1 cellular context compared by ENCODE assay signal in the genomic region with DNA sequence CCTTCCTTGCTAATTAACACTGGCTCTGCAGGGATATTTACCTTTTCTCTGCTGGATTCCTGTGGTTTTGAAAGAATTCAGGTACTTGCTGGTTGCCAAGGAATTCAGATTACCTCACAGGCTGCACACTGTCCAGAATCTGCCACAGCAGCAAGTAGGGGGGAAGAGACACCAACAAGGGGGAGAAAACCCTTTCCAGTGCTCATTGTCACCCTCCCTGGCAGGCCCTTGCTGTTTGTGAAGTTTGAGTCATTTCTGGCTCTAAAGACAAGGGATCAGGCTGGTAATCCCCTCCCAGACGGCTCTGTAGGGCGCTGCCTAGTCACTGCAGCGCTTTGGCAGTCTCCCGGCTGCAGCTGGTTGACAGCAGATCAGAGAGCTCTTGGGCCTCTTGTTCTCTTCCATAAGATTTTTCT.
TF ChIP-seq lines count a peak whose summit lies in the region.

No MANE protein-coding gene starts in this region.

TF ChIP-seq in HepG2, 621 proteins besides CTCF, POLR2A, EP300 and RAD21 (continues in another document):
- 0 out of 2 replicates have a peak, but pooled peaks have one; percentile 23 for TF ChIP-seq RERE (CRISPR knock-in tag; IDR thresholded peaks at IDR 0.05; ENCODE audit: low read depth)
- TF ChIP-seq ZNF607 (CRISPR knock-in tag; IDR thresholded peaks at IDR 0.05; ENCODE audit: borderline replicate concordance), result no peak
- peak; percentile 82 for TF ChIP-seq ZNF691 (CRISPR knock-in tag; IDR thresholded peaks at IDR 0.05; ENCODE audit: borderline replicate concordance, low read depth)
- 0 out of 2 replicates have a peak, but pooled peaks have one; percentile 33 for TF ChIP-seq PITX1 (CRISPR knock-in tag; IDR thresholded peaks at IDR 0.05)
- TF ChIP-seq TBX2 (CRISPR knock-in tag; IDR thresholded peaks at IDR 0.05; ENCODE audit: borderline replicate concordance), result peak; percentile 79
- peak; percentile 36; the same call in 1 of the 2 replicates for TF ChIP-seq NCOA2 (CRISPR knock-in tag; IDR thresholded peaks at IDR 0.05)
- 0 out of 2 replicates have a peak, but pooled peaks have one; percentile 28 for TF ChIP-seq ZNF580 (CRISPR knock-in tag; IDR thresholded peaks at IDR 0.05; ENCODE audit: borderline replicate concordance, low read depth)
- TF ChIP-seq MAFF (IDR thresholded peaks at IDR 0.05; ENCODE audit: low read depth, low read length), result peak; percentile 61
- TF ChIP-seq ZNF496 (CRISPR knock-in tag; IDR thresholded peaks at IDR 0.05; ENCODE audit: insufficient replicate concordance), result no peak
- no peak for TF ChIP-seq FOXO1 (CRISPR knock-in tag; IDR thresholded peaks at IDR 0.05)
- TF ChIP-seq MTA1 (CRISPR knock-in tag; IDR thresholded peaks at IDR 0.05; ENCODE audit: borderline replicate concordance), result no peak
- TF ChIP-seq CBFB (CRISPR knock-in tag; IDR thresholded peaks at IDR 0.05), result peak; percentile 99
- TF ChIP-seq SOX6 (IDR thresholded peaks at IDR 0.05), result no peak
- TF ChIP-seq SOX6 (CRISPR knock-in tag; IDR thresholded peaks at IDR 0.05), result peak; percentile 43; the same call in 1 of the 2 replicates
- TF ChIP-seq CHD4 (IDR thresholded peaks at IDR 0.05; ENCODE audit: borderline replicate concordance, low read length), result no peak
- TF ChIP-seq FOSL2 (CRISPR knock-in tag; IDR thresholded peaks at IDR 0.05), result peak; percentile 53
- TF ChIP-seq GPN1 (CRISPR knock-in tag; IDR thresholded peaks at IDR 0.05; ENCODE audit: borderline replicate concordance), result no peak
- TF ChIP-seq ZNF510 (CRISPR knock-in tag; IDR thresholded peaks at IDR 0.05; ENCODE audit: low read depth), result 0 out of 2 replicates have a peak, but pooled peaks have one; percentile 28
- no peak for TF ChIP-seq SP140L (CRISPR knock-in tag; IDR thresholded peaks at IDR 0.05; ENCODE audit: borderline replicate concordance)
- TF ChIP-seq SAFB2 (CRISPR knock-in tag; IDR thresholded peaks at IDR 0.05; ENCODE audit: borderline replicate concordance, low read depth), result no peak
- TF ChIP-seq TARDBP (CRISPR knock-in tag; IDR thresholded peaks at IDR 0.05), result peak; percentile 32; the same call in 1 of the 2 replicates
- TF ChIP-seq ZNF841 (CRISPR knock-in tag; IDR thresholded peaks at IDR 0.05; ENCODE audit: borderline replicate concordance), result no peak
- TF ChIP-seq GFI1 (CRISPR knock-in tag; IDR thresholded peaks at IDR 0.05; ENCODE audit: borderline replicate concordance), result peak; percentile 55; the same call in 1 of the 2 replicates
- no peak for TF ChIP-seq ZNF432 (CRISPR knock-in tag; IDR thresholded peaks at IDR 0.05; ENCODE audit: borderline replicate concordance)
- TF ChIP-seq PAXIP1 (CRISPR knock-in tag; conservative IDR thresholded peaks at IDR 0.05), result peak; percentile 65
- TF ChIP-seq TEAD3 (CRISPR knock-in tag; optimal IDR thresholded peaks at IDR 0.05; ENCODE audit: borderline replicate concordance), result peak; percentile 95
- 0 out of 2 replicates have a peak, but pooled peaks have one; percentile 30 for TF ChIP-seq ZNF772 (CRISPR knock-in tag; IDR thresholded peaks at IDR 0.05)
- TF ChIP-seq GATAD2A (CRISPR knock-in tag; IDR thresholded peaks at IDR 0.05), result peak; percentile 34
- peak; percentile 54 for TF ChIP-seq MIXL1 (CRISPR knock-in tag; IDR thresholded peaks at IDR 0.05)
- TF ChIP-seq DPF2 (CRISPR knock-in tag; IDR thresholded peaks at IDR 0.05; ENCODE audit: borderline replicate concordance, low read depth), result peak; percentile 35; the same call in 1 of the 2 replicates
- TF ChIP-seq SP5 (CRISPR knock-in tag; IDR thresholded peaks at IDR 0.05; ENCODE audit: borderline replicate concordance, low read depth), result no peak
- TF ChIP-seq ZNF713 (CRISPR knock-in tag; IDR thresholded peaks at IDR 0.05), result no peak
- 0 out of 2 replicates have a peak, but pooled peaks have one; percentile 39 for TF ChIP-seq RXRB (CRISPR knock-in tag; IDR thresholded peaks at IDR 0.05; ENCODE audit: borderline replicate concordance)
- 0 out of 2 replicates have a peak, but pooled peaks have one; percentile 33 for TF ChIP-seq ZFP91 (CRISPR knock-in tag; IDR thresholded peaks at IDR 0.05; ENCODE audit: borderline replicate concordance)
- TF ChIP-seq, protein P1, sequence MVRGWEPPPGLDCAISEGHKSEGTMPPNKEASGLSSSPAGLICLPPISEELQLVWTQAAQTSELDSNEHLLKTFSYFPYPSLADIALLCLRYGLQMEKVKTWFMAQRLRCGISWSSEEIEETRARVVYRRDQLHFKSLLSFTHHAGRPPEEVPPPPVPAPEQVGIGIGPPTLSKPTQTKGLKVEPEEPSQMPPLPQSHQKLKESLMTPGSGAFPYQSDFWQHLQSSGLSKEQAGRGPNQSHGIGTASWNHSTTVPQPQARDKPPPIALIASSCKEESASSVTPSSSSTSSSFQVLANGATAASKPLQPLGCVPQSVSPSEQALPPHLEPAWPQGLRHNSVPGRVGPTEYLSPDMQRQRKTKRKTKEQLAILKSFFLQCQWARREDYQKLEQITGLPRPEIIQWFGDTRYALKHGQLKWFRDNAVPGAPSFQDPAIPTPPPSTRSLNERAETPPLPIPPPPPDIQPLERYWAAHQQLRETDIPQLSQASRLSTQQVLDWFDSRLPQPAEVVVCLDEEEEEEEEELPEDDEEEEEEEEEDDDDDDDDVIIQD (CRISPR knock-in tag; IDR thresholded peaks at IDR 0.05; ENCODE audit: low read depth), result no peak
- TF ChIP-seq, protein P2, sequence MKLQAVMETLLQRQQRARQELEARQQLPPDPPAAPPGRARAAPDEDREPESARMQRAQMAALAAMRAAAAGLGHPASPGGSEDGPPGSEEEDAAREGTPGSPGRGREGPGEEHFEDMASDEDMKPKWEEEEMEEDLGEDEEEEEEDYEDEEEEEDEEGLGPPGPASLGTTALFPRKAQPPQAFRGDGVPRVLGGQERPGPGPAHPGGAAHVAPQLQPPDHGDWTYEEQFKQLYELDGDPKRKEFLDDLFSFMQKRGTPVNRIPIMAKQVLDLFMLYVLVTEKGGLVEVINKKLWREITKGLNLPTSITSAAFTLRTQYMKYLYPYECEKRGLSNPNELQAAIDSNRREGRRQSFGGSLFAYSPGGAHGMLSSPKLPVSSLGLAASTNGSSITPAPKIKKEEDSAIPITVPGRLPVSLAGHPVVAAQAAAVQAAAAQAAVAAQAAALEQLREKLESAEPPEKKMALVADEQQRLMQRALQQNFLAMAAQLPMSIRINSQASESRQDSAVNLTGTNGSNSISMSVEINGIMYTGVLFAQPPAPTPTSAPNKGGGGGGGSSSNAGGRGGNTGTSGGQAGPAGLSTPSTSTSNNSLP (IDR thresholded peaks at IDR 0.05; ENCODE audit: low read depth, low read length), result 0 out of 2 replicates have a peak, but pooled peaks have one; percentile 45
- TF ChIP-seq IRF2 (CRISPR knock-in tag; IDR thresholded peaks at IDR 0.05), result no peak
- TF ChIP-seq, protein P3, sequence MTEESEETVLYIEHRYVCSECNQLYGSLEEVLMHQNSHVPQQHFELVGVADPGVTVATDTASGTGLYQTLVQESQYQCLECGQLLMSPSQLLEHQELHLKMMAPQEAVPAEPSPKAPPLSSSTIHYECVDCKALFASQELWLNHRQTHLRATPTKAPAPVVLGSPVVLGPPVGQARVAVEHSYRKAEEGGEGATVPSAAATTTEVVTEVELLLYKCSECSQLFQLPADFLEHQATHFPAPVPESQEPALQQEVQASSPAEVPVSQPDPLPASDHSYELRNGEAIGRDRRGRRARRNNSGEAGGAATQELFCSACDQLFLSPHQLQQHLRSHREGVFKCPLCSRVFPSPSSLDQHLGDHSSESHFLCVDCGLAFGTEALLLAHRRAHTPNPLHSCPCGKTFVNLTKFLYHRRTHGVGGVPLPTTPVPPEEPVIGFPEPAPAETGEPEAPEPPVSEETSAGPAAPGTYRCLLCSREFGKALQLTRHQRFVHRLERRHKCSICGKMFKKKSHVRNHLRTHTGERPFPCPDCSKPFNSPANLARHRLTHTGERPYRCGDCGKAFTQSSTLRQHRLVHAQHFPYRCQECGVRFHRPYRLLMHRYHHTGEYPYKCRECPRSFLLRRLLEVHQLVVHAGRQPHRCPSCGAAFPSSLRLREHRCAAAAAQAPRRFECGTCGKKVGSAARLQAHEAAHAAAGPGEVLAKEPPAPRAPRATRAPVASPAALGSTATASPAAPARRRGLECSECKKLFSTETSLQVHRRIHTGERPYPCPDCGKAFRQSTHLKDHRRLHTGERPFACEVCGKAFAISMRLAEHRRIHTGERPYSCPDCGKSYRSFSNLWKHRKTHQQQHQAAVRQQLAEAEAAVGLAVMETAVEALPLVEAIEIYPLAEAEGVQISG (CRISPR knock-in tag; IDR thresholded peaks at IDR 0.05), result no peak
- TF ChIP-seq ZNF576 (CRISPR knock-in tag; IDR thresholded peaks at IDR 0.05), result no peak
- no peak for TF ChIP-seq ZNF672 (CRISPR knock-in tag; IDR thresholded peaks at IDR 0.05)
- no peak for TF ChIP-seq MEF2D (CRISPR knock-in tag; IDR thresholded peaks at IDR 0.05)
- TF ChIP-seq RXRA (CRISPR knock-in tag; IDR thresholded peaks at IDR 0.05), result 0 out of 2 replicates have a peak, but pooled peaks have one; percentile 32
